Comparison of ENCODE assay signal across 8 cellular contexts in the genomic region with DNA sequence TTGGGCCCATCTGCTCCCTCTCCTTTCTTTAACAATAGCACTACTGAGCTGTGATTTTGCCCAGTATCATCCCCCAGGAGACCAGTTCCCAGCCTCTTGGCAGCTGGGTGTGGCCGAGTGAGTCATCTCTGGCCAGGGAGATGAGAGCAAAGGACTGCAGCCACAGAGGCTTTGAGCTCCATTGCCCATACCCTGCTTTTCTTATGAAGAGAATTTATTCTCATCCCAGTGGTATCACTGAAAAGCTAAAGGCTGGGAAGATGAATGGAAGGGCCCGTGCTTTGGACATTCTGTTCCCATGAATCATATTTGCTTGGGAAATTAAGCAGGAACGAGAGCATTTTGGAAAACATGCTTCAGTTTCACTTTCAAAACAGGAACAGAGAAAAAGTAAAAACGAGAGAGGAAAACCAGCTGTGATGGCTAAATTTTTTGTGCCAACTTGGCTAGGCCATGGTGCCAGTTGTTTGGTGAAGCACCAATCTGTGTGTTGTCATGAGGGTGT. TPM values are rescaled to one million over a fixed set of nuclear protein-coding genes. Genes with fewer than 3 reads are reported as not detected.
DNase-seq lines count a peak whose midpoint lies in the region; ATAC-seq and TF ChIP-seq lines count a peak whose summit lies in the region.

No MANE protein-coding gene starts in this region.

- intact Hi-C loops in PC-9 (cut with micrococcal nuclease; ENCODE audit: unreplicated experiment), result loop anchor here (10.0 kb wide), 2 partner anchors 268 to 858 kb away; a partner anchor contains a TSS

- peak; percentile 82 for ATAC-seq in GM21576 (IDR thresholded peaks at IDR 0.05; ENCODE audit: unreplicated experiment)
- ATAC-seq in HG02970 (IDR thresholded peaks at IDR 0.05; ENCODE audit: low FRiP score, unreplicated experiment), result no peak

- H3K4me1 ChIP-seq in PC-9 (replicated peaks; ENCODE audit: insufficient read depth), result peaks cover 23% of the 10 kb centered on the region
- peaks cover 0 to 6% of the 10 kb centered on the region in 2 donors for H3K4me1 ChIP-seq in esophagus (ENCODE audit: control insufficient read depth in 2 of 2, insufficient read depth in 2 of 2, low read length in 1 of 2)
- H3K4me1 ChIP-seq in osteoblast (ENCODE audit: insufficient read depth, low read length), result peaks cover 10% of the 10 kb centered on the region

- DNase-seq in AML-193 (lab: John Stamatoyannopoulos, UW) (peak; percentile 2 to 6), PC-9 (peak; percentile 74 to 81), osteoblast (ENCODE audit: insufficient read length, low spot score, missing footprints) (peak; percentile 94)
- no peak for DNase-seq in stimulated activated CD4-positive, alpha-beta T cell treated with anti-CD3 and anti-CD28 coated beads, Interleukin-2, amount 100 ng/mL, for 48 hours
- DNase-seq in stimulated activated CD4-positive, alpha-beta T cell treated with anti-CD3 and anti-CD28 coated beads, Interleukin-4, amount 100 ng/mL, for 1 hour, result no peak

- TSS peak; percentile 87 for BruUV-seq in PC-9 (replicated peaks; lab: Mats Ljungman, UMichigan)

- POLR2A ChIA-PET in PC-9 (lab: Charles Lee; ENCODE audit: unreplicated experiment), result interaction anchor here (0.6 to 1.1 kb wide), 4 partner anchors 15 to 1762 kb away, joined by 3 to 8 read pairs (median 4); a partner anchor contains a TSS

- CTCF ChIA-PET in PC-9 (lab: Charles Lee), result interaction anchor here (0.7 kb wide), 1 partner anchor 47 kb away, joined by 10 read pairs; no protein-coding TSS in a partner anchor

- H3K9me3 ChIP-seq in PC-9 (ENCODE audit: insufficient read depth, low read depth) (peaks cover under 1% of the 10 kb centered on the region; the same call in 1 of the 2 replicates), esophagus (ENCODE audit: control insufficient read depth in 2 of 2, insufficient read depth in 1 of 2, low read depth in 1 of 2, low read length in 1 of 2) (no peaks in the 10 kb centered on the region), osteoblast (ENCODE audit: low read depth, low read length) (no peaks in the 10 kb centered on the region)

- H3K27me3 ChIP-seq in PC-9 (ENCODE audit: insufficient read depth, low read depth), result no peaks in the 10 kb centered on the region
- no peaks in the 10 kb centered on the region for H3K27me3 ChIP-seq in esophagus (ENCODE audit: control insufficient read depth in 1 of 2, insufficient read depth in 2 of 2, low read length in 2 of 2)
- H3K27me3 ChIP-seq in osteoblast (ENCODE audit: insufficient read depth, low read length), result no peaks in the 10 kb centered on the region

- H3K4me3 ChIP-seq in PC-9 (peak overlapping the region; percentile 42; the same call in 1 of the 2 replicates), esophagus (ENCODE audit: low read depth in 1 of 2, low read length in 2 of 2) (peak overlapping the region in 1 of 2 donors; percentile 27), osteoblast (ENCODE audit: insufficient read depth, low read length) (peak overlapping the region; percentile 71)

- peak overlapping the region; percentile 90 for H3K27ac ChIP-seq in PC-9
- peak overlapping the region; percentile 78 to 86 for H3K27ac ChIP-seq in esophagus (ENCODE audit: low read depth in 2 of 2, low read length in 1 of 2)
- H3K27ac ChIP-seq in osteoblast (ENCODE audit: low read depth, low read length), result peak overlapping the region; percentile 89

- H4K20me1 ChIP-seq in PC-9 (ENCODE audit: insufficient read depth) (no peaks in the 10 kb centered on the region), osteoblast (ENCODE audit: insufficient read depth, low read length) (no peaks in the 10 kb centered on the region)

- H3F3A ChIP-seq in PC-9 (ENCODE audit: insufficient read depth, low read depth), result peaks cover 18% of the 10 kb centered on the region

- H3K4me2 ChIP-seq in PC-9 (peak overlapping the region; percentile 75), osteoblast (ENCODE audit: insufficient read depth, low read length) (peak overlapping the region; percentile 86)

- WGBS in esophagus, 2 donors, result 6 to 16% methylated on average over 4 of the region's 4 CpGs

- H2AFZ ChIP-seq in PC-9 (peak overlapping the region; percentile 46; the same call in 1 of the 2 replicates), osteoblast (ENCODE audit: low read length) (peak overlapping the region; percentile 86)

- H3K36me3 ChIP-seq in PC-9 (ENCODE audit: low read depth), result no peaks in the 10 kb centered on the region
- H3K36me3 ChIP-seq in esophagus (ENCODE audit: control insufficient read depth in 2 of 2, insufficient read depth in 2 of 2, low read length in 1 of 2), result no peaks in the 10 kb centered on the region
- H3K36me3 ChIP-seq in osteoblast (ENCODE audit: insufficient read depth, low read length), result no peaks in the 10 kb centered on the region

- H3K79me2 ChIP-seq in PC-9 (ENCODE audit: low read depth) (no peaks in the 10 kb centered on the region), osteoblast (ENCODE audit: insufficient read depth, low read length) (no peaks in the 10 kb centered on the region)

- H3K9me2 ChIP-seq in PC-9 (ENCODE audit: insufficient read depth), result no peaks in the 10 kb centered on the region

- TF ChIP-seq CTCF in PC-9 (conservative IDR thresholded peaks at IDR 0.05), result no peak
- TF ChIP-seq CTCF in osteoblast (IDR thresholded peaks at IDR 0.05; ENCODE audit: extremely low read depth, low read depth, low read length), result no peak

RNA-seq across cellular contexts. Expression of a gene that starts 14.9 kb away (rescaled TPM):
- 262 and 355 TPM in 2 replicates for total RNA-seq in PC-9 (2021)
- polyA plus RNA-seq in esophagus, result 100 to 1,000 TPM; 262 to 448 TPM
- total RNA-seq in osteoblast, result 169 and 229 TPM in 2 replicates

RNA-seq across cellular contexts. Expression of a gene that starts 17.2 kb away (rescaled TPM):
- total RNA-seq in PC-9 (2021) (not detected in 2 replicates), osteoblast (not detected in 2 replicates)
- polyA plus RNA-seq in esophagus, result under 1 TPM in 1 of 2 donors, not detected in 1; 0.04 TPM

RNA-seq across cellular contexts. Expression of a gene that starts 54.6 kb away (rescaled TPM):
- not detected in 2 replicates for total RNA-seq in PC-9 (2021)
- not detected for polyA plus RNA-seq in esophagus
- total RNA-seq in osteoblast, result not detected in 2 replicates

Comparison
In these comparisons a context has a peak if more than half of its experiments do, and no peak if none do; other contexts are left out.
1. DNase-seq: peak in AML-193 (2 of 2), PC-9 (2 of 2) and osteoblast (single experiment); none in stimulated activated CD4-positive, alpha-beta T cell treated with anti-CD3 and anti-CD28 coated beads, Interleukin-2, amount 100 ng/mL, for 48 hours (0 of 2) and stimulated activated CD4-positive, alpha-beta T cell treated with anti-CD3 and anti-CD28 coated beads, Interleukin-4, amount 100 ng/mL, for 1 hour (single experiment).
2. Peak in every context shown above with its lines, with median percentiles within 50 percentile points of each other: H3K27ac ChIP-seq.